ENCODE assay signal across 26 cellular contexts in the genomic region with DNA sequence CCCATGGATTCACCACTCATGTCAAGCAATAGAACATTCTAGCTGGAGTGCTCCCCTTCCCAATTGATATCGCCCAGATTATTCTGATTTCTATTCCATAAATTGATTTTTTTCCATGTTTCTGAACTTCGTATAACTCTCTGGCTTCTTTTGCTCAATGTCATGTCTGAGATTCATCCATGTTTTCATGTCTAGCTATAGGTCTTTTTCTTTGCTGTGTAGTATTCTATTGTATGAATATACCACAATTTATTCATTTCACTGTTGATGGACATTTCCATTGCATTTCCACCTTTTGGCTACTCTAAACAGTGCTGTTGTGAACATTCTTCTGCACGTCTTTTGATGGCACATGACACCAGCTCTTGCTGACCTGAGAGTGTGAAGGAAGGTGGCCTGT.
"Had no signal": no experiment of that assay in that cellular context is flagged by ENCODE, and none has a peak within 500 bp of the region (broad histone marks: within the 10 kb centered on the region; RNA-seq: fewer than 3 reads in every experiment).

No MANE protein-coding gene starts in this region.

- H3K4me3 Mint-ChIP-seq: immature natural killer cell; mesothelial cell of epicardium; naive B cell; natural killer cell; nephron progenitor cell; neural progenitor cell; stimulated activated naive B cell treated with anti-CD40 and anti-IgM and Interleukin-4, amounts not matched to agents 10 μg/mL and 1 μg/mL and 100 μg/mL, for 72 hours had no signal

- H3K4me1 Mint-ChIP-seq: mesothelial cell of epicardium had no signal

- H3K36me3 ChIP-seq: ovary had no signal

- H3K9ac ChIP-seq: neural progenitor cell had no signal

- H3K27ac ChIP-seq: left lung, neural progenitor cell, ovary, right atrium auricular region, upper lobe of left lung, vagina had no signal

- DNase-seq: immature natural killer cell; left colon; mesendoderm; naive B cell; natural killer cell; nephron progenitor cell; ovary; stimulated activated CD4-positive, alpha-beta T cell treated with anti-CD3 and anti-CD28 coated beads, Interleukin-12 subunit alpha, Interleukin-12 subunit beta, amount 100 ng/mL, for 4 hours; stimulated activated CD4-positive, alpha-beta T cell treated with anti-CD3 and anti-CD28 coated beads, Interleukin-15, amount 100 ng/mL, for 24 hours; stimulated activated CD4-positive, alpha-beta T cell treated with anti-CD3 and anti-CD28 coated beads, Interleukin-2, amount 100 ng/mL, for 24 hours; stimulated activated CD4-positive, alpha-beta T cell treated with anti-CD3 and anti-CD28 coated beads, Interleukin-4, amount 100 ng/mL, for 1 hour; stimulated activated naive B cell treated with anti-CD40 and anti-IgM and Interleukin-4, amounts not matched to agents 10 μg/mL and 1 μg/mL and 100 μg/mL, for 72 hours; stimulated activated naive CD8-positive, alpha-beta T cell treated with anti-CD3 and anti-CD28 coated beads, Interleukin-15, Interleukin-2, amounts not matched to agents 100 U/mL and 50 U/mL, for 24 hours; stomach; testis; transverse colon; upper lobe of left lung had no signal

- H3K4me2 ChIP-seq: neural progenitor cell had no signal

- H3K27me3 ChIP-seq: left lung, neural progenitor cell, ovary, right atrium auricular region, stomach, testis, thyroid gland, transverse colon, upper lobe of left lung, vagina had no signal

- H3K27me3 Mint-ChIP-seq: naive B cell; progenitor cell of endocrine pancreas; stimulated activated naive B cell treated with anti-CD40 and anti-IgM and Interleukin-4, amounts not matched to agents 10 μg/mL and 1 μg/mL and 100 μg/mL, for 72 hours had no signal

- H2AFZ ChIP-seq: neural progenitor cell had no signal

- H3K4me1 ChIP-seq: testis, vagina had no signal

- H3K9me3 Mint-ChIP-seq: immature natural killer cell; mesothelial cell of epicardium; naive B cell; natural killer cell; nephron progenitor cell; neural progenitor cell; stimulated activated naive B cell treated with anti-CD40 and anti-IgM and Interleukin-4, amounts not matched to agents 10 μg/mL and 1 μg/mL and 100 μg/mL, for 72 hours had no signal

- H3K27ac Mint-ChIP-seq: mesothelial cell of epicardium; natural killer cell; nephron progenitor cell; neural progenitor cell; progenitor cell of endocrine pancreas; stimulated activated naive B cell treated with anti-CD40 and anti-IgM and Interleukin-4, amounts not matched to agents 10 μg/mL and 1 μg/mL and 100 μg/mL, for 72 hours had no signal

- H3K4me3 ChIP-seq: left lung, lung, neural progenitor cell, ovary, right atrium auricular region, skin epidermis, stomach, testis, thyroid gland, transverse colon, upper lobe of left lung, vagina had no signal

- H3K9me3 ChIP-seq: left lung, ovary, right atrium auricular region, stomach, testis, thyroid gland, transverse colon, upper lobe of left lung, vagina had no signal
